In the genomic region with DNA sequence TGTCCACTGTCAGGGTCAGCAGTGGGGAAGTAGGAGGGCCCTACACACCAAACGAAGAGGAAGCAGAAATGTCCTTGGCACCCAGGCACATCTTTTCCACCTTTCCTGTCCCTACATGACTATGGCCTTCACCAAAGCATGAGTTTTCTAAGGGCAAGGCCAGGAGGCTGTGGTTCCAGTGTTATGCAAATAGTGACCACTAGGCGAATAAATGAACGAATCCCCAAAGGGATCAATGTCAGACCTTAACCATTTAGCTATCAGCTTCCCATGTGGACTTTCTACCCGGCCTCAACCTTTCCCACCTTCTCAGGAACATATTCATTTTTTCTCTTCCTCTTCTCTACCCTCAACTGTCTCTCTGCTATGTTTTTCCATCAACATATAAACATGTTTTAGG, we compare ENCODE assay signal across 20 cellular contexts.
DNase-seq lines count a peak whose midpoint lies in the region; ATAC-seq and TF ChIP-seq lines count a peak whose summit lies in the region.
"Had no signal": no experiment of that assay in that cellular context is flagged by ENCODE, and none has a peak within 500 bp of the region (broad histone marks: within the 10 kb centered on the region; RNA-seq: fewer than 3 reads in every experiment).

No MANE protein-coding gene starts in this region.

- TF ChIP-seq POLR2A in spleen (IDR thresholded peaks at IDR 0.05) (no peak), uterus (IDR thresholded peaks at IDR 0.05) (no peak)

- H3K36me3 ChIP-seq in endodermal cell (ENCODE audit: control insufficient read depth, insufficient read depth, low read length) (no peaks in the 10 kb centered on the region), spleen (no peaks in the 10 kb centered on the region), uterus (no peaks in the 10 kb centered on the region)

- 67 to 70% methylated on average over 3 to 4 of the region's 4 CpGs for WGBS in endodermal cell (ENCODE audit: insufficient coverage in 1 of 2, insufficient read length in 1 of 2), 2 experiments
- 47 to 61% (median 59%) methylated on average over 3 to 4 of the region's 4 CpGs for WGBS in spleen, 5 donors

- H3K4me3 Mint-ChIP-seq in endodermal cell: no peak overlapping the region
- H3K4me3 Mint-ChIP-seq: activated naive CD8-positive, alpha-beta T cell treated with anti-CD3 and anti-CD28 coated beads for 36 hours; naive B cell; stimulated activated naive CD8-positive, alpha-beta T cell treated with anti-CD3 and anti-CD28 coated beads, Interleukin-15, amount 100 ng/mL, for 72 hours had no signal

- H3K9me3 Mint-ChIP-seq in endodermal cell: no peaks in the 10 kb centered on the region
- H3K9me3 Mint-ChIP-seq: activated naive CD8-positive, alpha-beta T cell treated with anti-CD3 and anti-CD28 coated beads for 36 hours; stimulated activated naive CD8-positive, alpha-beta T cell treated with anti-CD3 and anti-CD28 coated beads, Interleukin-15, amount 100 ng/mL, for 72 hours had no signal

- H3K27me3 ChIP-seq in endodermal cell (ENCODE audit: control insufficient read depth, insufficient read depth, low read length, poor library complexity, severe bottlenecking): peaks cover 4% of the 10 kb centered on the region
- H3K27me3 ChIP-seq in spleen (replicated peaks in 1 of 7): no peaks in the 10 kb centered on the region
- no peaks in the 10 kb centered on the region for H3K27me3 ChIP-seq in uterus
- H3K27me3 ChIP-seq: hepatocyte had no signal

- no peak overlapping the region for H3K9ac ChIP-seq in endodermal cell (ENCODE audit: extremely low read depth, low read length, poor library complexity, severe bottlenecking)

- no peak overlapping the region for H3K27ac Mint-ChIP-seq in endodermal cell
- H3K27ac Mint-ChIP-seq: activated naive CD8-positive, alpha-beta T cell treated with anti-CD3 and anti-CD28 coated beads for 36 hours; naive B cell had no signal

- TF ChIP-seq CTCF in endodermal cell (conservative IDR thresholded peaks at IDR 0.05) (peak; percentile 70), spleen (IDR thresholded peaks at IDR 0.05 in 8 of 11, conservative IDR thresholded peaks at IDR 0.05 in 3 of 11) (peak in 6 of 11 experiments; percentile 9 to 42 (median 17)), uterus (IDR thresholded peaks at IDR 0.05) (no peak)

- H3K4me3 ChIP-seq in endodermal cell (ENCODE audit: low read length): no peak overlapping the region
- H3K4me3 ChIP-seq in spleen: no peak overlapping the region
- no peak overlapping the region for H3K4me3 ChIP-seq in uterus
- H3K4me3 ChIP-seq: body of pancreas, hepatocyte had no signal

- H3K36me3 Mint-ChIP-seq in endodermal cell (ENCODE audit: low read depth): no peaks in the 10 kb centered on the region
- H3K36me3 Mint-ChIP-seq: activated naive CD8-positive, alpha-beta T cell treated with anti-CD3 and anti-CD28 coated beads for 36 hours; naive B cell had no signal

- intact Hi-C loops in spleen (cut with DNase I; ENCODE audit: low total_unique reads) (no loop called here), uterus (cut with DNase I; ENCODE audit: low total_unique reads) (no loop called here)

- peaks cover 14% of the 10 kb centered on the region for H3K27me3 Mint-ChIP-seq in endodermal cell (ENCODE audit: insufficient read depth)

- H3K27ac ChIP-seq in endodermal cell (ENCODE audit: low read depth, low read length) (no peak overlapping the region), spleen (no peak overlapping the region), uterus (no peak overlapping the region)
- H3K27ac ChIP-seq: body of pancreas, hepatocyte had no signal

- DNase-seq in DMS 273 (lab: John Stamatoyannopoulos, UW; ENCODE audit: unreplicated experiment) (peak; percentile 10), DMS 273 treated with DMSO at 0.1 percent for 48 hours (lab: John Stamatoyannopoulos, UW) (no peak), HuH-7.5 (ENCODE audit: low spot score) (peak; percentile 25), endodermal cell (no peak), spleen (no peak), NCI-H510A treated with DMSO at 0.1 percent for 48 hours (lab: John Stamatoyannopoulos, UW) (no peak), uterus (no peak)
- DNase-seq: 8988T; activated CD4-positive, CD25-positive, alpha-beta regulatory T cell treated with anti-CD3 and anti-CD28 coated beads, Interleukin-2, amount 50 U/mL, for 72 hours; activated naive CD8-positive, alpha-beta T cell treated with anti-CD3 and anti-CD28 coated beads for 36 hours; body of pancreas; kidney; MM.1S; naive B cell; NCI-H1694 treated with DMSO at 0.1 percent for 48 hours; NCI-H226; stimulated activated naive CD8-positive, alpha-beta T cell treated with anti-CD3 and anti-CD28 coated beads, Interleukin-15, amount 100 ng/mL, for 72 hours; T1000 had no signal

- ATAC-seq in GM18511 (IDR thresholded peaks at IDR 0.05; ENCODE audit: unreplicated experiment): no peak
- ATAC-seq: body of pancreas; stimulated activated naive CD8-positive, alpha-beta T cell treated with anti-CD3 and anti-CD28 coated beads, Interleukin-15, amount 100 ng/mL, for 72 hours had no signal

- H3K4me1 ChIP-seq in endodermal cell (ENCODE audit: control insufficient read depth, insufficient read depth, low read length) (no peaks in the 10 kb centered on the region), spleen (no peaks in the 10 kb centered on the region), uterus (no peaks in the 10 kb centered on the region)
- H3K4me1 ChIP-seq: body of pancreas had no signal

- no peaks in the 10 kb centered on the region for H3K4me1 Mint-ChIP-seq in endodermal cell
- H3K4me1 Mint-ChIP-seq: activated naive CD8-positive, alpha-beta T cell treated with anti-CD3 and anti-CD28 coated beads for 36 hours; naive B cell; stimulated activated naive CD8-positive, alpha-beta T cell treated with anti-CD3 and anti-CD28 coated beads, Interleukin-15, amount 100 ng/mL, for 72 hours had no signal

- H3K9me3 ChIP-seq in endodermal cell (ENCODE audit: control insufficient read depth, low read length) (no peaks in the 10 kb centered on the region), spleen (no peaks in the 10 kb centered on the region), uterus (no peaks in the 10 kb centered on the region)
- H3K9me3 ChIP-seq: body of pancreas had no signal

Comparison
In these comparisons a context has a peak if more than half of its experiments do, and no peak if none do; other contexts are left out.
1. DNase-seq: peak in DMS 273 (single experiment) and HuH-7.5 (single experiment); none in DMS 273 treated with DMSO at 0.1 percent for 48 hours (single experiment), endodermal cell (single experiment), spleen (single experiment), NCI-H510A treated with DMSO at 0.1 percent for 48 hours (single experiment) and uterus (0 of 2).
2. CTCF ChIP-seq: peak in endodermal cell (single experiment) and spleen (6 of 11); none in uterus (0 of 4).